ENCODE assay signal across 17 cellular contexts in genomic region chr17:28880572-28880945, GRCh38. TPM values are rescaled to one million over a fixed set of nuclear protein-coding genes. Genes with fewer than 3 reads are reported as not detected.
A peak's percentile ranks its signal among the peaks of the same experiment; 100 is the strongest.
DNase-seq lines count a peak whose midpoint lies in the region; ATAC-seq and TF ChIP-seq lines count a peak whose summit lies in the region.
"Had no signal": no experiment of that assay in that cellular context is flagged by ENCODE, and none has a peak within 500 bp of the region (broad histone marks: within the 10 kb centered on the region; RNA-seq: fewer than 3 reads in every experiment).

No MANE protein-coding gene starts in this region.

- H3K36me3 Mint-ChIP-seq in activated CD4-positive, alpha-beta memory T cell treated with anti-CD3 and anti-CD28 coated beads, Interleukin-2, amount 10 ng/mL, durations not matched to agents 7 days and 5 days (ENCODE audit: low read depth), result peaks cover 71% of the 10 kb centered on the region

- ATAC-seq in Right ventricle myocardium inferior (peak; percentile 38), HG02870 (IDR thresholded peaks at IDR 0.05; ENCODE audit: unreplicated experiment) (no peak)
- ATAC-seq: GM23338 had no signal

- H3K9me3 ChIP-seq in WERI-Rb-1 (ENCODE audit: severe bottlenecking) (no peaks in the 10 kb centered on the region), neutrophil (no peaks in the 10 kb centered on the region)
- H3K9me3 ChIP-seq: BLaER1 had no signal

- H3K27ac Mint-ChIP-seq in activated CD4-positive, alpha-beta memory T cell treated with anti-CD3 and anti-CD28 coated beads, Interleukin-2, amount 10 ng/mL, durations not matched to agents 7 days and 5 days, result no peak overlapping the region
- H3K27ac Mint-ChIP-seq: GM23338, IgD-negative memory B cell had no signal

- no peaks in the 10 kb centered on the region for H3K4me1 ChIP-seq in neutrophil (ENCODE audit: control insufficient read depth in 1 of 2, insufficient read depth in 1 of 2, low read depth in 1 of 2, low read length in 1 of 2)

- H3K9me3 Mint-ChIP-seq in activated CD4-positive, alpha-beta memory T cell treated with anti-CD3 and anti-CD28 coated beads, Interleukin-2, amount 10 ng/mL, durations not matched to agents 7 days and 5 days, result no peaks in the 10 kb centered on the region
- H3K9me3 Mint-ChIP-seq: IgD-negative memory B cell had no signal

- intact Hi-C loops in Right ventricle myocardium inferior (cut with DNase I), result no loop called here
- intact Hi-C loops in cardiac septum (cut with DNase I), result no loop called here

- CTCF ChIA-PET in activated CD4-positive, alpha-beta memory T cell treated with anti-CD3 and anti-CD28 coated beads, Interleukin-2, amount 10 ng/mL, durations not matched to agents 7 days and 5 days (lab: Charles Lee), result no interaction called here

- no peak for DNase-seq in Right ventricle myocardium inferior (ENCODE audit: missing footprints)
- DNase-seq in cardiac septum (ENCODE audit: low spot score), result no peak
- DNase-seq in WERI-Rb-1, result no peak
- DNase-seq in epithelial cell of esophagus (ENCODE audit: low read depth), result peak; percentile 82
- DNase-seq in activated CD4-positive, alpha-beta memory T cell treated with anti-CD3 and anti-CD28 coated beads, Interleukin-2, amount 10 ng/mL, durations not matched to agents 7 days and 5 days, result no peak
- no peak for DNase-seq in stimulated activated naive CD4-positive, alpha-beta T cell (lab: John Stamatoyannopoulos, UW)
- DNase-seq: 8988T; Calu3; CD4-positive, alpha-beta memory T cell; DMS79 treated with DMSO at 0.1 percent for 48 hours; HCEC 1CT had no signal

- no peaks in the 10 kb centered on the region for H3K27me3 Mint-ChIP-seq in activated CD4-positive, alpha-beta memory T cell treated with anti-CD3 and anti-CD28 coated beads, Interleukin-2, amount 10 ng/mL, durations not matched to agents 7 days and 5 days
- H3K27me3 Mint-ChIP-seq: CD4-positive, alpha-beta memory T cell; IgD-negative memory B cell had no signal

- TF ChIP-seq CTCF in WERI-Rb-1 (IDR thresholded peaks at IDR 0.05; ENCODE audit: low read depth, low read length) (no peak), epithelial cell of esophagus (IDR thresholded peaks at IDR 0.05; ENCODE audit: insufficient read depth, low read depth, low read length, missing control alignments) (no peak), neutrophil (IDR thresholded peaks at IDR 0.05) (no peak)

- H3K36me3 ChIP-seq in WERI-Rb-1 (peaks cover 51% of the 10 kb centered on the region), neutrophil (peaks cover 82% of the 10 kb centered on the region)

- H3K4me3 ChIP-seq in WERI-Rb-1 (ENCODE audit: low read depth, low read length) (no peak overlapping the region), epithelial cell of esophagus (ENCODE audit: low read length) (no peak overlapping the region), neutrophil (ENCODE audit: low read depth in 1 of 2, low read length in 1 of 2) (no peak overlapping the region)
- H3K4me3 ChIP-seq: BLaER1, GM23338 had no signal

- POLR2A ChIA-PET in activated CD4-positive, alpha-beta memory T cell treated with anti-CD3 and anti-CD28 coated beads, Interleukin-2, amount 10 ng/mL, durations not matched to agents 7 days and 5 days (lab: Charles Lee), result interaction anchor here (0.6 to 1.0 kb wide), 2 partner anchors 9 to 12 kb away, joined by 3 read pairs; no protein-coding TSS in a partner anchor

- H3K4me1 Mint-ChIP-seq in activated CD4-positive, alpha-beta memory T cell treated with anti-CD3 and anti-CD28 coated beads, Interleukin-2, amount 10 ng/mL, durations not matched to agents 7 days and 5 days, result peaks cover 16% of the 10 kb centered on the region

- H3K27ac ChIP-seq in WERI-Rb-1, result peak overlapping the region; percentile 29; the same call in 1 of the 2 replicates
- H3K27ac ChIP-seq in neutrophil, result peak overlapping the region; percentile 44
- H3K27ac ChIP-seq: BLaER1 had no signal

- H3K4me3 Mint-ChIP-seq in activated CD4-positive, alpha-beta memory T cell treated with anti-CD3 and anti-CD28 coated beads, Interleukin-2, amount 10 ng/mL, durations not matched to agents 7 days and 5 days, result no peak overlapping the region
- H3K4me3 Mint-ChIP-seq: CD14-positive monocyte; CD4-positive, alpha-beta memory T cell; GM23338; IgD-negative memory B cell had no signal

- H3K27me3 ChIP-seq in WERI-Rb-1 (ENCODE audit: insufficient read depth, low read depth, severe bottlenecking) (no peaks in the 10 kb centered on the region), neutrophil (no peaks in the 10 kb centered on the region)
- H3K27me3 ChIP-seq: BLaER1 had no signal

RNA-seq across cellular contexts. Expression of gene FLOT2, which starts 17.0 kb away (rescaled TPM):
- total RNA-seq in Right ventricle myocardium inferior, result 118 TPM
- total RNA-seq in cardiac septum, result 80.4 TPM
- 100 to 1,000 TPM; 193 to 200 TPM for total RNA-seq in activated CD4-positive, alpha-beta memory T cell treated with anti-CD3 and anti-CD28 coated beads, Interleukin-2, amount 10 ng/mL, durations not matched to agents 7 days and 5 days

RNA-seq across cellular contexts. Expression of gene DHRS13, which starts 22.3 kb away (rescaled TPM):
- total RNA-seq in Right ventricle myocardium inferior (3.0 TPM), cardiac septum (3.0 TPM)
- 10 to 100 TPM; 25.2 to 25.7 TPM for total RNA-seq in activated CD4-positive, alpha-beta memory T cell treated with anti-CD3 and anti-CD28 coated beads, Interleukin-2, amount 10 ng/mL, durations not matched to agents 7 days and 5 days

RNA-seq across cellular contexts. Expression of gene ERAL1, which starts 25.7 kb away (rescaled TPM):
- total RNA-seq in Right ventricle myocardium inferior, result 37.2 TPM
- 31.3 TPM for total RNA-seq in cardiac septum
- total RNA-seq in activated CD4-positive, alpha-beta memory T cell treated with anti-CD3 and anti-CD28 coated beads, Interleukin-2, amount 10 ng/mL, durations not matched to agents 7 days and 5 days, result 10 to 100 TPM; 34.6 to 35.2 TPM

RNA-seq across cellular contexts. Expression of gene FAM222B, which starts 38.0 kb away (rescaled TPM):
- total RNA-seq in Right ventricle myocardium inferior (16.9 TPM), cardiac septum (18.6 TPM)
- total RNA-seq in activated CD4-positive, alpha-beta memory T cell treated with anti-CD3 and anti-CD28 coated beads, Interleukin-2, amount 10 ng/mL, durations not matched to agents 7 days and 5 days, result 10 to 100 TPM; 15.5 to 17.1 TPM
